Comparison of ENCODE assay signal across 21 cellular contexts in the genomic region with DNA sequence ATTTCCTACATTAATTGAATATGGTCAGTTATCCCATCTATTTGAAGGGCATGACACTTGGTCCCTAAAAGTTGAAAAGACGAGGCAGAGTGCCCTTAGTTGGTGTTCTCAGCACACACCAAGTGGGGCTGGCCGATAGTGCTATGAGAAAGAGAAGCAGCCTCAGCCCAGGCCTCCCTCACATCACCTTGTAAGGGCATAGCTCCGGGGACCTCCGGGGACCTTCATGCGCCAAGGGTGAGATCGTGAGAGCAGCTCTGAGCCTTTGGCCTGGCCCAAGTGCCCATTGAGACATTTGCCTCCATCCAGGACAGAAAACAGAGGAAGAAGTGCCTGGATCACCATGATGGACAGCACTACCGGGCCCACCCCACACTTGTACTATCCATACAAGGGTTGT.
"Had no signal": no experiment of that assay in that cellular context is flagged by ENCODE, and none has a peak within 500 bp of the region (broad histone marks: within the 10 kb centered on the region; RNA-seq: fewer than 3 reads in every experiment).

No MANE protein-coding gene starts in this region.

- DNase-seq: activated CD4-positive, alpha-beta T cell treated with anti-CD3 and anti-CD28 coated beads for 1 hour; activated CD4-positive, alpha-beta T cell treated with anti-CD3 and anti-CD28 coated beads, Interleukin-2, amount 10 ng/mL, durations not matched to agents 24 days and 14 days; activated CD4-positive, alpha-beta T cell treated with anti-CD3 and anti-CD28 coated beads, Interleukin-2, amount 50 U/mL, for 48 hours; activated CD8-positive, alpha-beta memory T cell treated with anti-CD3 and anti-CD28 coated beads, Interleukin-2, amount 10 ng/mL, durations not matched to agents 7 days and 5 days; activated effector memory CD4-positive, alpha-beta T cell treated with Interleukin-2 at 50 U/mL for 16 hours; activated naive CD4-positive, alpha-beta T cell; activated T-cell treated with anti-CD3 and anti-CD28 coated beads, Interleukin-2, amount 50 U/mL, for 24 hours; MG63; MV-4-11; NCI-H1092 treated with DMSO at 0.1 percent for 48 hours; NCI-H1417 treated with DMSO at 0.1 percent for 48 hours; NCI-H1694; NCI-H2029 treated with DMSO at 0.1 percent for 48 hours; NCI-H345; NCI-H510A; NCI-H526 treated with DMSO at 0.1 percent for 48 hours; NCI-H82; Peyer's patch; SHP77 treated with DMSO at 0.1 percent for 48 hours had no signal

- H3K27me3 ChIP-seq: MG63, Peyer's patch had no signal

- H3K27ac ChIP-seq: Peyer's patch, RWPE1 had no signal

- H3K9me3 ChIP-seq: MG63, Peyer's patch had no signal

- H3K4me3 ChIP-seq: MG63, Peyer's patch had no signal

- H3K36me3 ChIP-seq: MG63, Peyer's patch had no signal

- H3K4me1 ChIP-seq: Peyer's patch had no signal

- ATAC-seq: activated CD8-positive, alpha-beta memory T cell treated with anti-CD3 and anti-CD28 coated beads, Interleukin-2, amount 10 ng/mL, durations not matched to agents 7 days and 5 days; WTC11 had no signal
